Comparison of ENCODE assay signal across 8 cellular contexts in genomic region chr15:45378913-45379262, GRCh38. TPM values are rescaled to one million over a fixed set of nuclear protein-coding genes. Genes with fewer than 3 reads are reported as not detected.
DNase-seq lines count a peak whose midpoint lies in the region; TF ChIP-seq lines count a peak whose summit lies in the region.

No MANE protein-coding gene starts in this region.

- H4K20me1 ChIP-seq in OCI-LY3 (ENCODE audit: insufficient read depth, low read length), result peaks cover 35% of the 10 kb centered on the region
- H4K20me1 ChIP-seq in fibroblast of lung (ENCODE audit: control insufficient read depth, extremely low read depth, insufficient read depth, low read length), result no peaks in the 10 kb centered on the region
- no peaks in the 10 kb centered on the region for H4K20me1 ChIP-seq in osteoblast (ENCODE audit: insufficient read depth, low read length)

- peak overlapping the region; percentile 90 for H3K4me2 ChIP-seq in OCI-LY3 (ENCODE audit: low read length)
- H3K4me2 ChIP-seq in fibroblast of lung (ENCODE audit: extremely low read depth, insufficient read depth, low read length), result peak overlapping the region; percentile 57
- peak overlapping the region; percentile 78 for H3K4me2 ChIP-seq in osteoblast (ENCODE audit: insufficient read depth, low read length)

- no peak for DNase-seq in CD4-positive, alpha-beta memory T cell
- no peak for DNase-seq in fibroblast of lung (ENCODE audit: low read depth in 2 of 2)
- DNase-seq in osteoblast (ENCODE audit: insufficient read length, low spot score, missing footprints), result no peak
- DNase-seq in NCI-H1092 (lab: John Stamatoyannopoulos, UW), result no peak
- no peak for DNase-seq in NCI-H748 treated with DMSO at 0.1 percent for 48 hours (lab: John Stamatoyannopoulos, UW)
- no peak for DNase-seq in COR-L47 (lab: John Stamatoyannopoulos, UW)
- no peak for DNase-seq in NCI-H510A (lab: John Stamatoyannopoulos, UW)

- H3K9ac ChIP-seq in OCI-LY3 (ENCODE audit: low read length) (peak overlapping the region; percentile 89), fibroblast of lung (ENCODE audit: insufficient read depth, low read length) (no peak overlapping the region)

- TF ChIP-seq CTCF in OCI-LY3 (IDR thresholded peaks at IDR 0.05; ENCODE audit: low read depth, low read length), result no peak
- no peak for TF ChIP-seq CTCF in fibroblast of lung (conservative IDR thresholded peaks at IDR 0.05 in 1 of 2, IDR thresholded peaks at IDR 0.05 in 1 of 2; ENCODE audit: low read depth in 1 of 2, low read length in 2 of 2)
- no peak for TF ChIP-seq CTCF in osteoblast (IDR thresholded peaks at IDR 0.05; ENCODE audit: extremely low read depth, low read depth, low read length)

- H3K27me3 Mint-ChIP-seq in CD4-positive, alpha-beta memory T cell, result peaks cover 46% of the 10 kb centered on the region in 2 donors

- H3K9me3 Mint-ChIP-seq in CD4-positive, alpha-beta memory T cell, result no peaks in the 10 kb centered on the region

- H3K36me3 ChIP-seq in CD4-positive, alpha-beta memory T cell (ENCODE audit: insufficient read depth, low read length), result no peaks in the 10 kb centered on the region
- H3K36me3 ChIP-seq in OCI-LY3 (replicated peaks; ENCODE audit: low read depth, low read length) (peaks cover 48% of the 10 kb centered on the region), fibroblast of lung (ENCODE audit: control insufficient read depth, insufficient read depth, low read length) (no peaks in the 10 kb centered on the region), osteoblast (ENCODE audit: insufficient read depth, low read length) (no peaks in the 10 kb centered on the region)

- H2AFZ ChIP-seq in OCI-LY3 (ENCODE audit: low read depth, low read length) (peak overlapping the region; percentile 49), fibroblast of lung (ENCODE audit: low read length) (no peak overlapping the region), osteoblast (ENCODE audit: low read length) (no peak overlapping the region)

- no peak overlapping the region for H3K27ac ChIP-seq in CD4-positive, alpha-beta memory T cell (ENCODE audit: low read depth, low read length)
- peak overlapping the region; percentile 96 for H3K27ac ChIP-seq in OCI-LY3 (ENCODE audit: low read length)
- no peak overlapping the region for H3K27ac ChIP-seq in fibroblast of lung (ENCODE audit: insufficient read depth, low read length)
- no peak overlapping the region for H3K27ac ChIP-seq in osteoblast (ENCODE audit: low read depth, low read length)

- CTCF ChIA-PET in CD4-positive, alpha-beta memory T cell (lab: Charles Lee; ENCODE audit: partially characterized antibody), result interaction anchor here (1.0 kb wide), 1 partner anchor 11 kb away, joined by 3 read pairs; no protein-coding TSS in a partner anchor

- POLR2A ChIA-PET in CD4-positive, alpha-beta memory T cell (lab: Charles Lee; ENCODE audit: partially characterized antibody), result no interaction called here

- H3K79me2 ChIP-seq in OCI-LY3 (ENCODE audit: low read length) (peaks cover 40% of the 10 kb centered on the region), fibroblast of lung (ENCODE audit: control insufficient read depth, insufficient read depth, low read length) (no peaks in the 10 kb centered on the region), osteoblast (ENCODE audit: insufficient read depth, low read length) (no peaks in the 10 kb centered on the region)

- H3K4me3 Mint-ChIP-seq in CD4-positive, alpha-beta memory T cell, result peak overlapping the region; percentile 14 to 79 (median 69)

- H3K27me3 ChIP-seq in CD4-positive, alpha-beta memory T cell (ENCODE audit: insufficient read depth, low read length), result peaks cover 45% of the 10 kb centered on the region
- H3K27me3 ChIP-seq in OCI-LY3 (ENCODE audit: low read depth, low read length) (no peaks in the 10 kb centered on the region), fibroblast of lung (ENCODE audit: control insufficient read depth, insufficient read depth, low read length) (peaks cover 20% of the 10 kb centered on the region), osteoblast (ENCODE audit: insufficient read depth, low read length) (peaks cover 65% of the 10 kb centered on the region)

- H3K4me1 ChIP-seq in CD4-positive, alpha-beta memory T cell (ENCODE audit: insufficient read depth, low read length), result peaks cover 11% of the 10 kb centered on the region
- peaks cover 58% of the 10 kb centered on the region for H3K4me1 ChIP-seq in OCI-LY3 (ENCODE audit: low read length)
- no peaks in the 10 kb centered on the region for H3K4me1 ChIP-seq in fibroblast of lung (ENCODE audit: control insufficient read depth, extremely low read depth, insufficient read depth, low read length)
- H3K4me1 ChIP-seq in osteoblast (ENCODE audit: insufficient read depth, low read length), result peaks cover 11% of the 10 kb centered on the region

- H3K36me3 Mint-ChIP-seq in CD4-positive, alpha-beta memory T cell, result no peaks in the 10 kb centered on the region

- H3K9me3 ChIP-seq in CD4-positive, alpha-beta memory T cell (ENCODE audit: control insufficient read depth in 1 of 2, low read length in 2 of 2), result no peaks in the 10 kb centered on the region
- H3K9me3 ChIP-seq in OCI-LY3 (ENCODE audit: insufficient read depth, low read length), result no peaks in the 10 kb centered on the region
- H3K9me3 ChIP-seq in fibroblast of lung (ENCODE audit: control insufficient read depth, insufficient read depth, low read depth, low read length), result no peaks in the 10 kb centered on the region
- H3K9me3 ChIP-seq in osteoblast (ENCODE audit: low read depth, low read length), result no peaks in the 10 kb centered on the region

- peaks cover 5 to 22% (median 17%) of the 10 kb centered on the region in 4 donors for H3K4me1 Mint-ChIP-seq in CD4-positive, alpha-beta memory T cell

- intact Hi-C loops in CD4-positive, alpha-beta memory T cell (cut with micrococcal nuclease), result no loop called here

- H3K4me3 ChIP-seq in CD4-positive, alpha-beta memory T cell (ENCODE audit: low read length in 2 of 2), result no peak overlapping the region
- H3K4me3 ChIP-seq in OCI-LY3 (ENCODE audit: low read length), result peak overlapping the region; percentile 87
- peak overlapping the region in 2 of 4 experiments; percentile 37 to 53 for H3K4me3 ChIP-seq in fibroblast of lung (replicated peaks in 1 of 4; ENCODE audit: control extremely low read depth in 1 of 4, insufficient read depth in 1 of 4, low read depth in 3 of 4, low read length in 4 of 4)
- peak overlapping the region; percentile 59 for H3K4me3 ChIP-seq in osteoblast (ENCODE audit: insufficient read depth, low read length)

- H3K27ac Mint-ChIP-seq in CD4-positive, alpha-beta memory T cell, result no peak overlapping the region

RNA-seq across cellular contexts. Expression of gene GATM, which starts 0.5 kb away (rescaled TPM):
- total RNA-seq in CD4-positive, alpha-beta memory T cell, result 1 to 10 TPM; 1.1 to 1.6 TPM
- polyA plus RNA-seq in CD4-positive, alpha-beta memory T cell, result under 1 TPM in 1 of 2 donors, not detected in 1; 0.26 TPM
- total RNA-seq in fibroblast of lung (0.17 and 0.26 TPM in 2 replicates), osteoblast (0.59 and 0.72 TPM in 2 replicates)
- 0.07 and 0.14 TPM in 2 replicates for polyA plus RNA-seq in fibroblast of lung
- 0.03 and 0.31 TPM in 2 replicates for polyA plus RNA-seq in fibroblast of lung (2012)
- polyA minus RNA-seq in fibroblast of lung (ENCODE audit: low replicate concordance), result 2.8 TPM in 1 of 2 replicates, not detected in the other

Comparison
In these comparisons a context has a peak if more than half of its experiments do, and no peak if none do; other contexts are left out.
1. H3K4me3 ChIP-seq: peak in OCI-LY3 (single experiment) and osteoblast (single experiment); none in CD4-positive, alpha-beta memory T cell (0 of 2).
2. Peak in every context shown above with its lines, with median percentiles within 50 percentile points of each other: H3K4me2 ChIP-seq.